In genomic region chr19:1526979-1527649, GRCh38 we compare ENCODE assay signal across 28 cellular contexts. TPM values are rescaled to one million over a fixed set of nuclear protein-coding genes. Genes with fewer than 3 reads are reported as not detected.
"Had no signal": no experiment of that assay in that cellular context is flagged by ENCODE, and none has a peak within 500 bp of the region (broad histone marks: within the 10 kb centered on the region; RNA-seq: fewer than 3 reads in every experiment).

No MANE protein-coding gene starts in this region.

- ATAC-seq: activated CD8-positive, alpha-beta memory T cell treated with anti-CD3 and anti-CD28 coated beads, Interleukin-2, amount 10 ng/mL, durations not matched to agents 7 days and 5 days; activated CD8-positive, alpha-beta T cell treated with anti-CD3 and anti-CD28 coated beads for 36 hours; effector memory CD8-positive, alpha-beta T cell; heart left ventricle; naive thymus-derived CD8-positive, alpha-beta T cell; stimulated activated effector memory CD8-positive, alpha-beta T cell treated with anti-CD3 and anti-CD28 coated beads, Interleukin-12 subunit alpha, Interleukin-12 subunit beta, amount 100 ng/mL, for 72 hours; upper lobe of right lung had no signal

- H3K4me1 ChIP-seq: upper lobe of right lung had no signal

- H3K4me3 Mint-ChIP-seq: activated B cell treated with CpG ODN at 0.5 μM for 24 hours; activated CD8-positive, alpha-beta memory T cell treated with anti-CD3 and anti-CD28 coated beads, Interleukin-2, amount 10 ng/mL, durations not matched to agents 7 days and 5 days; activated CD8-positive, alpha-beta T cell treated with anti-CD3 and anti-CD28 coated beads for 36 hours; activated naive CD8-positive, alpha-beta T cell; effector memory CD8-positive, alpha-beta T cell; memory B cell; naive thymus-derived CD8-positive, alpha-beta T cell; stimulated activated effector memory CD8-positive, alpha-beta T cell treated with anti-CD3 and anti-CD28 coated beads, Interleukin-12 subunit alpha, Interleukin-12 subunit beta, amount 100 ng/mL, for 72 hours; stimulated activated naive CD8-positive, alpha-beta T cell treated with anti-CD3 and anti-CD28 coated beads, Interleukin-15, amount 100 ng/mL, for 72 hours had no signal

- H3K9me3 ChIP-seq: heart left ventricle, sigmoid colon, thyroid gland, upper lobe of right lung had no signal

- H3K4me3 ChIP-seq: heart left ventricle, sigmoid colon, thyroid gland, upper lobe of right lung had no signal

- DNase-seq: activated B cell treated with CpG ODN at 0.5 μM for 24 hours; activated CD4-positive, alpha-beta T cell treated with anti-CD3 and anti-CD28 coated beads, Interleukin-2, amount 50 U/mL, for 1 hour; activated CD8-positive, alpha-beta memory T cell treated with anti-CD3 and anti-CD28 coated beads, Interleukin-2, amount 10 ng/mL, durations not matched to agents 7 days and 5 days; activated CD8-positive, alpha-beta T cell treated with anti-CD3 and anti-CD28 coated beads for 36 hours; activated T-cell treated with anti-CD3 and anti-CD28 coated beads, Interleukin-2, amount 50 U/mL, for 48 hours; anterior cingulate cortex; caudate nucleus; cortex of kidney; effector memory CD8-positive, alpha-beta T cell; foreskin fibroblast; hypothalamus; midbrain; naive thymus-derived CD8-positive, alpha-beta T cell; sigmoid colon; small intestine; stimulated activated CD4-positive, alpha-beta T cell treated with anti-CD3 and anti-CD28 coated beads, Interleukin-4, amount 100 ng/mL, for 24 hours; stimulated activated naive CD8-positive, alpha-beta T cell treated with anti-CD3 and anti-CD28 coated beads, Interleukin-15, amount 100 ng/mL, for 72 hours; substantia nigra; thyroid gland; upper lobe of right lung had no signal

- H3K27ac ChIP-seq: heart left ventricle, sigmoid colon, thyroid gland, upper lobe of right lung had no signal

- H3K27ac Mint-ChIP-seq: activated B cell treated with CpG ODN at 0.5 μM for 24 hours; activated CD8-positive, alpha-beta memory T cell treated with anti-CD3 and anti-CD28 coated beads, Interleukin-2, amount 10 ng/mL, durations not matched to agents 7 days and 5 days; activated CD8-positive, alpha-beta T cell treated with anti-CD3 and anti-CD28 coated beads for 36 hours; activated naive CD8-positive, alpha-beta T cell; activated T-helper 2 cell treated with anti-CD3 and anti-CD28 coated beads, Interferon-gamma antibody, Interleukin-2, Interleukin-4, amounts not matched to agents 10 μg/mL and 5 μg/mL and 100 μg/mL, durations not matched to agents 14 hours and 24 hours and 36 hours; brain; effector memory CD8-positive, alpha-beta T cell; memory B cell; stimulated activated effector memory CD8-positive, alpha-beta T cell treated with anti-CD3 and anti-CD28 coated beads, Interleukin-12 subunit alpha, Interleukin-12 subunit beta, amount 100 ng/mL, for 72 hours; stimulated activated naive CD8-positive, alpha-beta T cell treated with anti-CD3 and anti-CD28 coated beads, Interleukin-15, amount 100 ng/mL, for 72 hours had no signal

- H3K36me3 Mint-ChIP-seq: activated CD8-positive, alpha-beta memory T cell treated with anti-CD3 and anti-CD28 coated beads, Interleukin-2, amount 10 ng/mL, durations not matched to agents 7 days and 5 days; activated naive CD8-positive, alpha-beta T cell; brain; memory B cell; stimulated activated effector memory CD8-positive, alpha-beta T cell treated with anti-CD3 and anti-CD28 coated beads, Interleukin-12 subunit alpha, Interleukin-12 subunit beta, amount 100 ng/mL, for 72 hours had no signal

- H3K36me3 ChIP-seq: heart left ventricle, sigmoid colon, thyroid gland, upper lobe of right lung had no signal

- H3K9me3 Mint-ChIP-seq: activated B cell treated with CpG ODN at 0.5 μM for 24 hours; activated CD8-positive, alpha-beta T cell treated with anti-CD3 and anti-CD28 coated beads for 36 hours; activated T-helper 2 cell treated with anti-CD3 and anti-CD28 coated beads, Interferon-gamma antibody, Interleukin-2, Interleukin-4, amounts not matched to agents 10 μg/mL and 5 μg/mL and 100 μg/mL, durations not matched to agents 14 hours and 24 hours and 36 hours; effector memory CD8-positive, alpha-beta T cell; memory B cell; stimulated activated effector memory CD8-positive, alpha-beta T cell treated with anti-CD3 and anti-CD28 coated beads, Interleukin-12 subunit alpha, Interleukin-12 subunit beta, amount 100 ng/mL, for 72 hours; stimulated activated naive CD8-positive, alpha-beta T cell treated with anti-CD3 and anti-CD28 coated beads, Interleukin-15, amount 100 ng/mL, for 72 hours had no signal

- FAIRE-seq: small intestine had no signal

RNA-seq across cellular contexts. Expression of gene PLK5, which starts 3.2 kb away (rescaled TPM):
- total RNA-seq: activated B cell treated with CpG ODN at 0.5 μM for 24 hours; activated CD8-positive, alpha-beta memory T cell treated with anti-CD3 and anti-CD28 coated beads, Interleukin-2, amount 10 ng/mL, durations not matched to agents 7 days and 5 days; activated CD8-positive, alpha-beta T cell treated with anti-CD3 and anti-CD28 coated beads for 36 hours; activated T-helper 2 cell treated with anti-CD3 and anti-CD28 coated beads, Interferon-gamma antibody, Interleukin-2, Interleukin-4, amounts not matched to agents 10 μg/mL and 5 μg/mL and 100 μg/mL, durations not matched to agents 14 hours and 24 hours and 36 hours; kidney epithelial cell; naive thymus-derived CD8-positive, alpha-beta T cell; posterior vena cava; thyroid gland; upper lobe of right lung had no signal
- polyA plus RNA-seq: naive thymus-derived CD8-positive, alpha-beta T cell had no signal

RNA-seq across cellular contexts. Expression of gene ADAMTSL5, which starts 14.3 kb away (rescaled TPM):
- total RNA-seq: activated B cell treated with CpG ODN at 0.5 μM for 24 hours had no signal
